ENCODE assay signal across 14 cellular contexts in genomic region chr14:54778618-54779017, GRCh38.
A peak's percentile ranks its signal among the peaks of the same experiment; 100 is the strongest.
DNase-seq lines count a peak whose midpoint lies in the region; ATAC-seq and TF ChIP-seq lines count a peak whose summit lies in the region.
"Had no signal": no experiment of that assay in that cellular context is flagged by ENCODE, and none has a peak within 500 bp of the region (broad histone marks: within the 10 kb centered on the region; RNA-seq: fewer than 3 reads in every experiment).

No MANE protein-coding gene starts in this region.

- 88% methylated on average over 3 of the region's 3 CpGs for WGBS in suprapubic skin

- DNase-seq in CD14-positive monocyte (ENCODE audit: low spot score) (no peak), RWPE1 (ENCODE audit: low spot score) (no peak), left ventricle myocardium inferior (peak; percentile 48), pons (ENCODE audit: low spot score) (peak; percentile 74), suprapubic skin (ENCODE audit: low spot score in 2 of 2) (no peak), T-helper 2 cell (no peak)
- DNase-seq: H7, NCI-H1048, NCI-H2107, NCI-H226, NCI-H526 treated with DMSO at 0.1 percent for 48 hours, PC-3, SK-N-SH had no signal

- peak overlapping the region; percentile 31 to 69 for H3K4me3 Mint-ChIP-seq in CD14-positive monocyte

- peak overlapping the region in 6 of 7 donors; percentile 42 to 85 (median 65) for H3K27ac Mint-ChIP-seq in CD14-positive monocyte

- no peaks in the 10 kb centered on the region for H3K27me3 ChIP-seq in left ventricle myocardium inferior (ENCODE audit: low read depth)
- no peaks in the 10 kb centered on the region for H3K27me3 ChIP-seq in suprapubic skin

- H3K36me3 ChIP-seq in left ventricle myocardium inferior = peaks cover 65% of the 10 kb centered on the region
- H3K36me3 ChIP-seq in suprapubic skin = peaks cover 33% of the 10 kb centered on the region

- peaks cover 19 to 33% of the 10 kb centered on the region in 2 donors for H3K36me3 Mint-ChIP-seq in CD14-positive monocyte

- H3K27ac ChIP-seq in RWPE1 (0 out of 2 replicates have a peak overlapping the region, but pooled peaks have one; percentile 27), left ventricle myocardium inferior (replicated peaks) (peak overlapping the region; percentile 91), suprapubic skin (no peak overlapping the region)

- ATAC-seq in GM19328 (IDR thresholded peaks at IDR 0.05; ENCODE audit: unreplicated experiment) = no peak
- ATAC-seq: PC-3 had no signal

- H3K4me1 ChIP-seq in left ventricle myocardium inferior = peaks cover 74% of the 10 kb centered on the region
- peaks cover 12% of the 10 kb centered on the region for H3K4me1 ChIP-seq in suprapubic skin

- intact Hi-C loops in CD14-positive monocyte (cut with micrococcal nuclease) = no loop called here
- intact Hi-C loops in left ventricle myocardium inferior (cut with micrococcal nuclease) = no loop called here

- POLR2A ChIA-PET in RWPE1 (lab: Yijun Ruan, JAX; ENCODE audit: low non-redundant PET) = no interaction called here

- H3K9me3 ChIP-seq in left ventricle myocardium inferior (replicated peaks) (no peaks in the 10 kb centered on the region), suprapubic skin (no peaks in the 10 kb centered on the region)
- H3K9me3 ChIP-seq: SK-N-SH had no signal

- H3K4me3 ChIP-seq in left ventricle myocardium inferior = no peak overlapping the region
- H3K4me3 ChIP-seq in suprapubic skin = no peak overlapping the region

- peaks cover 0 to under 1% (median 0%) of the 10 kb centered on the region in 7 donors for H3K9me3 Mint-ChIP-seq in CD14-positive monocyte

- no peak for TF ChIP-seq EP300 in suprapubic skin (IDR thresholded peaks at IDR 0.05)

- H3K4me1 Mint-ChIP-seq in CD14-positive monocyte = peaks cover 84% of the 10 kb centered on the region

- CTCF ChIA-PET in RWPE1 (lab: Yijun Ruan, JAX) = no interaction called here

- H3K27me3 Mint-ChIP-seq in CD14-positive monocyte (ENCODE audit: low read depth in 3 of 3) = peaks cover 20 to 23% (median 20%) of the 10 kb centered on the region in 3 donors

- TF ChIP-seq CTCF in CD14-positive monocyte (IDR thresholded peaks at IDR 0.05) = no peak
- TF ChIP-seq CTCF in RWPE1 (conservative IDR thresholded peaks at IDR 0.05; ENCODE audit: low read depth) = no peak
- TF ChIP-seq CTCF in left ventricle myocardium inferior (IDR thresholded peaks at IDR 0.05; ENCODE audit: borderline replicate concordance) = no peak
- TF ChIP-seq CTCF in suprapubic skin (IDR thresholded peaks at IDR 0.05) = no peak

- TF ChIP-seq POLR2A in suprapubic skin (IDR thresholded peaks at IDR 0.05) = no peak

Comparison
In these comparisons a context has a peak if more than half of its experiments do, and no peak if none do; other contexts are left out.
1. DNase-seq: peak in left ventricle myocardium inferior (single experiment) and pons (single experiment); none in CD14-positive monocyte (single experiment), RWPE1 (single experiment), suprapubic skin (0 of 2) and T-helper 2 cell (0 of 5).